Comparison of ENCODE assay signal across 8 cellular contexts in the genomic region with DNA sequence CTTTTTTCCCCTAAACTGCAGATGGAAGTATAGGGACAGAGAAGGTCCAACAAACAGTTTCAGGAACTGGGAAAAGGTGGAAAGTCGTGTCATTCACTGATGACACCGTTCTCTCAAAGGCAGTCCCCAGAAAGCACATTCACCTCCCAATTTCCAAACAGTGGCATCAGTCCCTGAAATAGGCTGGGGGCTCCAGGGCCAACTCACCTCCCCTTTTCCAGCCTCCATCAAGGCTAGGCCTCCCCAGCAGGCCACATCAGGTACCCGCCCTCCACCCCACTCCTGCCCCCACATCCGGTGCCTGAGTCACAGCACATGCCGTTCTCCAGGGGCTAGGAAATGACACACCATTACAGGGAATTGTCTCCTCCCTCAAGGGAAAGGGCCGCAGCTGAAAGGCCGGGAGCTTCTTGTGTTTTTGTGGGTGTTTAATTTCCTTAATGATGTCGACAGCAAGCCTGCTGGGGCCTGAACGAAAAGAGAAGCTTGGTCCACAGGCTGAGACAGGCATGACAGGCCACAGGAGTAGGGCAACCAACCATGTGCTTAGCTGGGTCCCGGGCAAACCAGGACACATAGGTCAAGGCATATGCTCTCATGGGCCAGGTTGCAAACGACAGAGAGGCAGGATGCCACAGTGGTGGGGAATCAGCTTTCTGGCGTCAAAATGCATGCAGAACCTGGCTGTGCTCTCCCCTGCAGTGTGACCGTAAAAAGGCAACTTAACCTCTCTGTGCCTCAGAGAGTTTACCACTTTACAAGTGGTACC. TPM values are rescaled to one million over a fixed set of nuclear protein-coding genes. Genes with fewer than 3 reads are reported as not detected.
DNase-seq lines count a peak whose midpoint lies in the region; ATAC-seq and TF ChIP-seq lines count a peak whose summit lies in the region.

No MANE protein-coding gene starts in this region.

- H3K9me3 ChIP-seq in osteoblast (ENCODE audit: low read depth, low read length): no peaks in the 10 kb centered on the region
- no peaks in the 10 kb centered on the region for H3K9me3 ChIP-seq in testis

- H3K4me3 ChIP-seq in osteoblast (ENCODE audit: insufficient read depth, low read length) (no peak overlapping the region), testis (no peak overlapping the region)

- intact Hi-C loops in testis (cut with DNase I; ENCODE audit: low total_unique reads): loop anchor here (5.0 kb wide), 2 partner anchors 40 kb away; a partner anchor contains a TSS

- H2AFZ ChIP-seq in osteoblast (ENCODE audit: low read length): peak overlapping the region; percentile 5

- peaks cover 58% of the 10 kb centered on the region for H3K79me2 ChIP-seq in osteoblast (ENCODE audit: insufficient read depth, low read length)

- peak; percentile 16 for DNase-seq in GM19240 (ENCODE audit: insufficient read length, low spot score)
- DNase-seq in RKO (ENCODE audit: low spot score): peak; percentile 99
- DNase-seq in activated effector memory CD4-positive, alpha-beta T cell treated with Interleukin-2 at 50 U/mL for 16 hours: peak; percentile 42
- peak; percentile 99 to 100 for DNase-seq in foreskin keratinocyte
- peak; percentile 96 for DNase-seq in osteoblast (ENCODE audit: insufficient read length, low spot score, missing footprints)
- peak; percentile 54 for DNase-seq in testis
- DNase-seq in NCI-H2196 treated with DMSO at 0.1 percent for 48 hours (lab: John Stamatoyannopoulos, UW; ENCODE audit: unreplicated experiment): no peak
- no peak for DNase-seq in GM13977 (ENCODE audit: low spot score)

- TF ChIP-seq POLR2A in testis (IDR thresholded peaks at IDR 0.05): no peak

- TF ChIP-seq CTCF in foreskin keratinocyte (conservative IDR thresholded peaks at IDR 0.05): peak; percentile 5
- TF ChIP-seq CTCF in osteoblast (IDR thresholded peaks at IDR 0.05; ENCODE audit: extremely low read depth, low read depth, low read length): no peak
- TF ChIP-seq CTCF in testis (IDR thresholded peaks at IDR 0.05): no peak
- no peak for TF ChIP-seq CTCF in GM13977 (IDR thresholded peaks at IDR 0.05; ENCODE audit: extremely low read depth, insufficient read depth, missing control alignments)

- H3K36me3 ChIP-seq in osteoblast (ENCODE audit: insufficient read depth, low read length) (peaks cover 1% of the 10 kb centered on the region), testis (ENCODE audit: low read depth, missing control alignments) (no peaks in the 10 kb centered on the region)

- H3K4me2 ChIP-seq in osteoblast (ENCODE audit: insufficient read depth, low read length): peak overlapping the region; percentile 59

- 24 to 44% methylated on average over 13 of the region's 13 CpGs for WGBS in testis, 2 donors

- H3K4me1 ChIP-seq in foreskin keratinocyte (peaks cover 53% of the 10 kb centered on the region), osteoblast (ENCODE audit: insufficient read depth, low read length) (peaks cover 56% of the 10 kb centered on the region), testis (peaks cover 63% of the 10 kb centered on the region)

- in situ Hi-C loops in GM13977 (cut with MboI; ENCODE audit: low pct_unique_long_range_greater_than_20kb, low sequenced_read_pairs, unreplicated experiment): no loop called here

- H3K27me3 ChIP-seq in foreskin keratinocyte: no peaks in the 10 kb centered on the region
- no peaks in the 10 kb centered on the region for H3K27me3 ChIP-seq in osteoblast (ENCODE audit: insufficient read depth, low read length)
- no peaks in the 10 kb centered on the region for H3K27me3 ChIP-seq in testis

- H3K27ac ChIP-seq in foreskin keratinocyte (peak overlapping the region; percentile 96), osteoblast (ENCODE audit: low read depth, low read length) (peak overlapping the region; percentile 96), testis (peak overlapping the region; percentile 91 to 94)

- ATAC-seq in foreskin keratinocyte: peak; percentile 85

- no peaks in the 10 kb centered on the region for H4K20me1 ChIP-seq in osteoblast (ENCODE audit: insufficient read depth, low read length)

RNA-seq across cellular contexts. Expression of a gene that starts 39.2 kb away (rescaled TPM):
- total RNA-seq in foreskin keratinocyte (29.7 and 31.1 TPM in 2 replicates), osteoblast (13.6 and 18.8 TPM in 2 replicates), testis (100 to 1,000 TPM in 1 of 2 donors, 10 to 100 TPM in 1; 87.2 to 102 TPM)
- polyA plus RNA-seq in foreskin keratinocyte (7.9 and 9.1 TPM in 2 replicates), testis (ENCODE audit: insufficient read depth, low read depth, low replicate concordance) (30.4 TPM)

Comparison
In these comparisons a context has a peak if more than half of its experiments do, and no peak if none do; other contexts are left out.
1. DNase-seq: peak in GM19240 (single experiment), RKO (single experiment), activated effector memory CD4-positive, alpha-beta T cell treated with Interleukin-2 at 50 U/mL for 16 hours (single experiment), foreskin keratinocyte (2 of 2), osteoblast (single experiment) and testis (single experiment); none in NCI-H2196 treated with DMSO at 0.1 percent for 48 hours (single experiment) and GM13977 (single experiment).
2. Peak in every context shown above with its lines, with median percentiles within 50 percentile points of each other: H3K27ac ChIP-seq.